ENCODE assay signal across 7 cellular contexts in the genomic region with DNA sequence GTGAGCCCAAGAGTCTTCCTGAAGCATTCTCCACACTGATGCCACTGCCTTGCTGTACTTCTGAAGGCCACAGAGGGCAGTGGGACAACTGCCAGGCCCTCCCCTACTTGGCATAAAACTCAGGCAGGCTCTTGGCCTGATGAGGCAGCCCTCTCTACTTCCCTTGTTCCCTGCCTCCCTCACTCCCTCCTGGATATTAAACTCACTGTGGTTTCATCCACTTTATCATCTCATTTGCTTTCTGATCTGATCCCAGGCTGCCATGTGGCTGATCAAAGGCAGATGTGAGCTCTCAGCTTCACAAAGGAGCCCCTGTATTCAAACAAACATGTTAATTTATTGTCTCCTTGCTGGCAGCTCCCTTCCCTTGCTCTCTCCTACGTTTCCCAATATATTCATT.
DNase-seq lines count a peak whose midpoint lies in the region; ATAC-seq, FAIRE-seq and TF ChIP-seq lines count a peak whose summit lies in the region.

No MANE protein-coding gene starts in this region.

- H3K9me3 ChIP-seq in heart right ventricle: no peaks in the 10 kb centered on the region
- H3K9me3 ChIP-seq in stomach smooth muscle (ENCODE audit: control insufficient read depth in 2 of 2, low read length in 2 of 2): no peaks in the 10 kb centered on the region
- H3K9me3 ChIP-seq in esophagus squamous epithelium: no peaks in the 10 kb centered on the region

- H3K9ac ChIP-seq in stomach smooth muscle (ENCODE audit: low read length in 2 of 2): peak overlapping the region; percentile 21 to 37

- H3K36me3 ChIP-seq in heart right ventricle (no peaks in the 10 kb centered on the region), stomach smooth muscle (ENCODE audit: control insufficient read depth in 2 of 2, insufficient read depth in 2 of 2, low read length in 2 of 2) (no peaks in the 10 kb centered on the region), esophagus squamous epithelium (no peaks in the 10 kb centered on the region)

- DNase-seq in HPDE6-E6E7 (ENCODE audit: extremely low spot score) (peak; percentile 14), RPMI8226 (peak; percentile 32), heart right ventricle (peak; percentile 18 to 35), cerebellar nuclear complex (lab: John Stamatoyannopoulos, UW) (no peak), D721Med (ENCODE audit: insufficient read length, low spot score) (no peak), esophagus squamous epithelium (lab: John Stamatoyannopoulos, UW) (no peak)

- peak in 3 of 8 donors; percentile 25 to 79 (median 58) for ATAC-seq in heart right ventricle

- TF ChIP-seq CTCF in heart right ventricle (IDR thresholded peaks at IDR 0.05) (no peak), D721Med (IDR thresholded peaks at IDR 0.05; ENCODE audit: insufficient read depth, missing control alignments) (no peak), esophagus squamous epithelium (IDR thresholded peaks at IDR 0.05) (no peak)

- H3K27me3 ChIP-seq in heart right ventricle (no peaks in the 10 kb centered on the region), stomach smooth muscle (ENCODE audit: control insufficient read depth in 1 of 2, insufficient read depth in 2 of 2, low read length in 2 of 2) (no peaks in the 10 kb centered on the region), esophagus squamous epithelium (no peaks in the 10 kb centered on the region)

- intact Hi-C loops in heart right ventricle (cut with DNase I) (no loop called here), esophagus squamous epithelium (cut with DNase I) (no loop called here)

- peaks cover 0 to 5% (median 0%) of the 10 kb centered on the region in 9 donors for H3K4me1 ChIP-seq in heart right ventricle
- no peaks in the 10 kb centered on the region for H3K4me1 ChIP-seq in stomach smooth muscle (ENCODE audit: control insufficient read depth, insufficient read depth, low read length)
- H3K4me1 ChIP-seq in esophagus squamous epithelium: peaks cover 0 to 10% (median 3%) of the 10 kb centered on the region in 3 donors

- no peak overlapping the region for H3K4me3 ChIP-seq in heart right ventricle
- no peak overlapping the region for H3K4me3 ChIP-seq in stomach smooth muscle (ENCODE audit: low read length in 2 of 2)
- H3K4me3 ChIP-seq in esophagus squamous epithelium: no peak overlapping the region

- WGBS in heart right ventricle, 2 donors: 64 to 73% methylated on average over 1 of the region's 1 CpG
- 34 to 40% methylated on average over 1 of the region's 1 CpG for WGBS in esophagus squamous epithelium, 2 donors

- no peak for FAIRE-seq in D721Med (lab: Jason Lieb, UNC)

- no peak overlapping the region for H3K27ac ChIP-seq in heart right ventricle
- no peak overlapping the region for H3K27ac ChIP-seq in stomach smooth muscle (ENCODE audit: low read length)
- H3K27ac ChIP-seq in esophagus squamous epithelium: peak overlapping the region in 2 of 4 donors; percentile 3 to 23

- no peak for TF ChIP-seq POLR2A in esophagus squamous epithelium (IDR thresholded peaks at IDR 0.05)

Comparison
In these comparisons a context has a peak if more than half of its experiments do, and no peak if none do; other contexts are left out.
1. DNase-seq: peak in HPDE6-E6E7 (single experiment), RPMI8226 (single experiment) and heart right ventricle (2 of 2); none in cerebellar nuclear complex (0 of 2), D721Med (single experiment) and esophagus squamous epithelium (single experiment).